Comparison of ENCODE assay signal across 2 cellular contexts in the genomic region with DNA sequence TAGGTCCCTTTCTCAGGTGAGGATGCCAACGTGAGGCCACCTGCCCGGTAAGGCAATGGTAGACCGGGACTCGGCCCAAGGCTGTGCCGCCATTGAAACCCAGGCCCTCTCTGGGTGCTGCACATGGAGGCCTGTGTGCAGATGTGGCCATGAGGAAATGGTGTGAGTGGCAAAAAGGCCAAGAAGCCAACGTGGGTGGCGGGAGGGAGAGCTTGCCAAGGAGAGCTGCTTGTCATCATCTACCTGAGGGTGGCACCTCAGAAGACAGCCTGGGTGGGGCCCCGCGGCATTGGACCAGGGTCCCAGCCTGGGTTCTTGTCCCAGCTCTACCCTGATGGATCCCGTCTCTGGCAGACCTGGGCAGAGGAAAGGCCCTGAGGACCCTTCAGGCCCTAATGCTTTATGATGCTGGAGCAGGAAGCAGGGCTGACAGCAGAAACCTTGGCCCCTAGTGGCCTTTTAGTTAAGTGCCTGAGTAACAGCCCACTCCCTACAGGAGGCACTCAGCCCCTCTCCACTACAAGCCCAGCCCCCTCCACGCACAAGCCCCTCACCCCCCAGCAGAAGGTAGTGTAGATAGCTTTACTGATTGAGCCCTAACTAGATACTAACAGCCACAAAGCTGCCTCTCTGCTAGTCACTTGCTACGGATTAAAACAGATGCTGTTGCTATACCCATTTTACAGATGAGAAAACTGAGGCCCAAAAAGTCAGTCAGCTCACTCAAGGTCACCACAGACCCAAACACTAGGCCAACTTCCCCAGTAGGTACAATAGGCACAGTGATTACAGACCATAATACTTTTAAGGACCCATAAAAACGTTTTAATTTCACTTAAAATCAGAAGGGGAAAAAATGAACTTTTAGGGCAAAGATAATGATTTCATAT.
TF ChIP-seq lines count a peak whose summit lies in the region.

No MANE protein-coding gene starts in this region.

TF ChIP-seq in WTC11, 78 proteins besides CTCF, POLR2A, EP300 and RAD21 (continued from another document):
- TF ChIP-seq SMAD3 (CRISPR knock-in tag; IDR thresholded peaks at IDR 0.05; ENCODE audit: borderline replicate concordance) = no peak
- TF ChIP-seq, protein P1, sequence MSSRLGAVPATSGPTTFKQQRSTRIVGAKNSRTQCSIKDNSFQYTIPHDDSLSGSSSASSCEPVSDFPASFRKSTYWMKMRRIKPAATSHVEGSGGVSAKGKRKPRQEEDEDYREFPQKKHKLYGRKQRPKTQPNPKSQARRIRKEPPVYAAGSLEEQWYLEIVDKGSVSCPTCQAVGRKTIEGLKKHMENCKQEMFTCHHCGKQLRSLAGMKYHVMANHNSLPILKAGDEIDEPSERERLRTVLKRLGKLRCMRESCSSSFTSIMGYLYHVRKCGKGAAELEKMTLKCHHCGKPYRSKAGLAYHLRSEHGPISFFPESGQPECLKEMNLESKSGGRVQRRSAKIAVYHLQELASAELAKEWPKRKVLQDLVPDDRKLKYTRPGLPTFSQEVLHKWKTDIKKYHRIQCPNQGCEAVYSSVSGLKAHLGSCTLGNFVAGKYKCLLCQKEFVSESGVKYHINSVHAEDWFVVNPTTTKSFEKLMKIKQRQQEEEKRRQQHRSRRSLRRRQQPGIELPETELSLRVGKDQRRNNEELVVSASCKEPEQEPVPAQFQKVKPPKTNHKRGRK (CRISPR knock-in tag; IDR thresholded peaks at IDR 0.05; ENCODE audit: borderline replicate concordance) = no peak

TF ChIP-seq in HepG2, 621 proteins besides CTCF, POLR2A, EP300 and RAD21 (continued from another document and continues in another):
- TF ChIP-seq MED8 (CRISPR knock-in tag; IDR thresholded peaks at IDR 0.05; ENCODE audit: insufficient replicate concordance) (peak; percentile 27), ZC3H4 (CRISPR knock-in tag; IDR thresholded peaks at IDR 0.05; ENCODE audit: borderline replicate concordance) (no peak), ZNF768 (CRISPR knock-in tag; IDR thresholded peaks at IDR 0.05) (peak; percentile 99), RCOR2 (CRISPR knock-in tag; IDR thresholded peaks at IDR 0.05) (peak; percentile 52; the same call in 1 of the 2 replicates), ZNF510 (CRISPR knock-in tag; IDR thresholded peaks at IDR 0.05; ENCODE audit: low read depth) (no peak), HDAC1 (CRISPR knock-in tag; IDR thresholded peaks at IDR 0.05) (0 out of 2 replicates have a peak, but pooled peaks have one; percentile 32), HIVEP1 (CRISPR knock-in tag; IDR thresholded peaks at IDR 0.05) (0 out of 2 replicates have a peak, but pooled peaks have one; percentile 40), NRL (CRISPR knock-in tag; IDR thresholded peaks at IDR 0.05; ENCODE audit: borderline replicate concordance) (0 out of 2 replicates have a peak, but pooled peaks have one; percentile 52), ZNF564 (CRISPR knock-in tag; IDR thresholded peaks at IDR 0.05) (no peak), ADNP (CRISPR knock-in tag; IDR thresholded peaks at IDR 0.05) (peak; percentile 90), NR2F1 (CRISPR knock-in tag; IDR thresholded peaks at IDR 0.05) (no peak), ZNF264 (CRISPR knock-in tag; IDR thresholded peaks at IDR 0.05) (no peak), GABPA (IDR thresholded peaks at IDR 0.05; ENCODE audit: low read depth, low read length) (no peak), GABPA (CRISPR knock-in tag; IDR thresholded peaks at IDR 0.05; ENCODE audit: low read depth) (no peak), ZBTB38 (CRISPR knock-in tag; IDR thresholded peaks at IDR 0.05) (0 out of 2 replicates have a peak, but pooled peaks have one; percentile 21), ZNF333 (CRISPR knock-in tag; IDR thresholded peaks at IDR 0.05; ENCODE audit: borderline replicate concordance) (0 out of 2 replicates have a peak, but pooled peaks have one; percentile 58), ZNF629 (CRISPR knock-in tag; conservative IDR thresholded peaks at IDR 0.05) (peak; percentile 99), NFE2L2 (IDR thresholded peaks at IDR 0.05; ENCODE audit: low read length) (no peak), NFKB2 (CRISPR knock-in tag; IDR thresholded peaks at IDR 0.05; ENCODE audit: borderline replicate concordance) (0 out of 2 replicates have a peak, but pooled peaks have one; percentile 21), ZNF558 (CRISPR knock-in tag; IDR thresholded peaks at IDR 0.05; ENCODE audit: borderline replicate concordance) (0 out of 2 replicates have a peak, but pooled peaks have one; percentile 35), POLR2AphosphoS2 (IDR thresholded peaks at IDR 0.05; ENCODE audit: low read depth, low read length) (no peak), RXRA (CRISPR knock-in tag; IDR thresholded peaks at IDR 0.05) (peak; percentile 19; the same call in 1 of the 2 replicates), ZNF547 (CRISPR knock-in tag; IDR thresholded peaks at IDR 0.05) (0 out of 2 replicates have a peak, but pooled peaks have one; percentile 20), ARHGAP35 (CRISPR knock-in tag; IDR thresholded peaks at IDR 0.05; ENCODE audit: borderline replicate concordance) (0 out of 2 replicates have a peak, but pooled peaks have one; percentile 22), NFIB (CRISPR knock-in tag; IDR thresholded peaks at IDR 0.05; ENCODE audit: borderline replicate concordance) (no peak), KDM1A (CRISPR knock-in tag; IDR thresholded peaks at IDR 0.05) (peak; percentile 83), ATM (IDR thresholded peaks at IDR 0.05; ENCODE audit: borderline replicate concordance) (no peak), CHD4 (IDR thresholded peaks at IDR 0.05; ENCODE audit: borderline replicate concordance, low read length) (peak; percentile 99), ZNF724P (CRISPR knock-in tag; IDR thresholded peaks at IDR 0.05; ENCODE audit: borderline replicate concordance) (no peak), NFE2L1 (CRISPR knock-in tag; IDR thresholded peaks at IDR 0.05; ENCODE audit: borderline replicate concordance) (no peak), ZNF225 (CRISPR knock-in tag; IDR thresholded peaks at IDR 0.05) (0 out of 2 replicates have a peak, but pooled peaks have one; percentile 53), NPAS2 (CRISPR knock-in tag; IDR thresholded peaks at IDR 0.05; ENCODE audit: borderline replicate concordance) (no peak), MBNL3 (CRISPR knock-in tag; conservative IDR thresholded peaks at IDR 0.05) (no peak), ZMYM3 (CRISPR knock-in tag; IDR thresholded peaks at IDR 0.05) (peak; percentile 95), ZBTB7A (CRISPR knock-in tag; IDR thresholded peaks at IDR 0.05) (no peak), MYC (CRISPR knock-in tag; IDR thresholded peaks at IDR 0.05; ENCODE audit: borderline replicate concordance) (0 out of 2 replicates have a peak, but pooled peaks have one; percentile 20), HOXA5 (CRISPR knock-in tag; IDR thresholded peaks at IDR 0.05) (no peak), ZNF615 (CRISPR knock-in tag; IDR thresholded peaks at IDR 0.05; ENCODE audit: borderline replicate concordance) (no peak), ZNF776 (CRISPR knock-in tag; IDR thresholded peaks at IDR 0.05) (peak; percentile 64; the same call in 1 of the 2 replicates), ZNF883 (CRISPR knock-in tag; IDR thresholded peaks at IDR 0.05; ENCODE audit: not compliant biosample characterization) (peak; percentile 27), POGZ (CRISPR knock-in tag; IDR thresholded peaks at IDR 0.05) (peak; percentile 44; the same call in 1 of the 2 replicates), RELA (CRISPR knock-in tag; IDR thresholded peaks at IDR 0.05) (no peak)
- TF ChIP-seq, protein P2, sequence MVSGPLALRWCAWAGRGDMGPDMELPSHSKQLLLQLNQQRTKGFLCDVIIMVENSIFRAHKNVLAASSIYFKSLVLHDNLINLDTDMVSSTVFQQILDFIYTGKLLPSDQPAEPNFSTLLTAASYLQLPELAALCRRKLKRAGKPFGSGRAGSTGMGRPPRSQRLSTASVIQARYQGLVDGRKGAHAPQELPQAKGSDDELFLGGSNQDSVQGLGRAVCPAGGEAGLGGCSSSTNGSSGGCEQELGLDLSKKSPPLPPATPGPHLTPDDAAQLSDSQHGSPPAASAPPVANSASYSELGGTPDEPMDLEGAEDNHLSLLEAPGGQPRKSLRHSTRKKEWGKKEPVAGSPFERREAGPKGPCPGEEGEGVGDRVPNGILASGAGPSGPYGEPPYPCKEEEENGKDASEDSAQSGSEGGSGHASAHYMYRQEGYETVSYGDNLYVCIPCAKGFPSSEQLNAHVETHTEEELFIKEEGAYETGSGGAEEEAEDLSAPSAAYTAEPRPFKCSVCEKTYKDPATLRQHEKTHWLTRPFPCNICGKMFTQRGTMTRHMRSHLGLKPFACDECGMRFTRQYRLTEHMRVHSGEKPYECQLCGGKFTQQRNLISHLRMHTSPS (CRISPR knock-in tag; IDR thresholded peaks at IDR 0.05; ENCODE audit: low read depth) = no peak
- TF ChIP-seq, protein P3, sequence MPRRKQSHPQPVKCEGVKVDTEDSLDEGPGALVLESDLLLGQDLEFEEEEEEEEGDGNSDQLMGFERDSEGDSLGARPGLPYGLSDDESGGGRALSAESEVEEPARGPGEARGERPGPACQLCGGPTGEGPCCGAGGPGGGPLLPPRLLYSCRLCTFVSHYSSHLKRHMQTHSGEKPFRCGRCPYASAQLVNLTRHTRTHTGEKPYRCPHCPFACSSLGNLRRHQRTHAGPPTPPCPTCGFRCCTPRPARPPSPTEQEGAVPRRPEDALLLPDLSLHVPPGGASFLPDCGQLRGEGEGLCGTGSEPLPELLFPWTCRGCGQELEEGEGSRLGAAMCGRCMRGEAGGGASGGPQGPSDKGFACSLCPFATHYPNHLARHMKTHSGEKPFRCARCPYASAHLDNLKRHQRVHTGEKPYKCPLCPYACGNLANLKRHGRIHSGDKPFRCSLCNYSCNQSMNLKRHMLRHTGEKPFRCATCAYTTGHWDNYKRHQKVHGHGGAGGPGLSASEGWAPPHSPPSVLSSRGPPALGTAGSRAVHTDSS (CRISPR knock-in tag; conservative IDR thresholded peaks at IDR 0.05) = no peak
- TF ChIP-seq, protein P4, sequence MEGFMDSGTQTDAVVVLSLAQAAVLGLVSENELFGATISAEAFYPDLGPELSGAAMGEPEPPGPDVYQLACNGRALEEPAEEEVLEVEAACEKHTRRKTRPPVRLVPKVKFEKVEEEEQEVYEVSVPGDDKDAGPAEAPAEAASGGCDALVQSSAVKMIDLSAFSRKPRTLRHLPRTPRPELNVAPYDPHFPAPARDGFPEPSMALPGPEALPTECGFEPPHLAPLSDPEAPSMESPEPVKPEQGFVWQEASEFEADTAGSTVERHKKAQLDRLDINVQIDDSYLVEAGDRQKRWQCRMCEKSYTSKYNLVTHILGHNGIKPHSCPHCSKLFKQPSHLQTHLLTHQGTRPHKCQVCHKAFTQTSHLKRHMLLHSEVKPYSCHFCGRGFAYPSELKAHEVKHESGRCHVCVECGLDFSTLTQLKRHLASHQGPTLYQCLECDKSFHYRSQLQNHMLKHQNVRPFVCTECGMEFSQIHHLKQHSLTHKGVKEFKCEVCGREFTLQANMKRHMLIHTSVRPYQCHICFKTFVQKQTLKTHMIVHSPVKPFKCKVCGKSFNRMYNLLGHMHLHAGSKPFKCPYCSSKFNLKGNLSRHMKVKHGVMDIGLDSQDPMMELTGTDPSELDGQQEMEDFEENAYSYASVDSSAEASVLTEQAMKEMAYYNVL (CRISPR knock-in tag; IDR thresholded peaks at IDR 0.05; ENCODE audit: borderline replicate concordance) = 0 out of 2 replicates have a peak, but pooled peaks have one; percentile 30
- TF ChIP-seq, protein P5, sequence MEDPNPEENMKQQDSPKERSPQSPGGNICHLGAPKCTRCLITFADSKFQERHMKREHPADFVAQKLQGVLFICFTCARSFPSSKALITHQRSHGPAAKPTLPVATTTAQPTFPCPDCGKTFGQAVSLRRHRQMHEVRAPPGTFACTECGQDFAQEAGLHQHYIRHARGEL (CRISPR knock-in tag; IDR thresholded peaks at IDR 0.05) = 0 out of 2 replicates have a peak, but pooled peaks have one; percentile 13
- TF ChIP-seq, protein P6, sequence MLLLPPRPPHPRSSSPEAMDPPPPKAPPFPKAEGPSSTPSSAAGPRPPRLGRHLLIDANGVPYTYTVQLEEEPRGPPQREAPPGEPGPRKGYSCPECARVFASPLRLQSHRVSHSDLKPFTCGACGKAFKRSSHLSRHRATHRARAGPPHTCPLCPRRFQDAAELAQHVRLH (CRISPR knock-in tag; IDR thresholded peaks at IDR 0.05; ENCODE audit: borderline replicate concordance, low read depth) = no peak
- TF ChIP-seq, protein P7, sequence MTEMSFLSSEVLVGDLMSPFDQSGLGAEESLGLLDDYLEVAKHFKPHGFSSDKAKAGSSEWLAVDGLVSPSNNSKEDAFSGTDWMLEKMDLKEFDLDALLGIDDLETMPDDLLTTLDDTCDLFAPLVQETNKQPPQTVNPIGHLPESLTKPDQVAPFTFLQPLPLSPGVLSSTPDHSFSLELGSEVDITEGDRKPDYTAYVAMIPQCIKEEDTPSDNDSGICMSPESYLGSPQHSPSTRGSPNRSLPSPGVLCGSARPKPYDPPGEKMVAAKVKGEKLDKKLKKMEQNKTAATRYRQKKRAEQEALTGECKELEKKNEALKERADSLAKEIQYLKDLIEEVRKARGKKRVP (CRISPR knock-in tag; IDR thresholded peaks at IDR 0.05) = no peak
- TF ChIP-seq, protein P8, sequence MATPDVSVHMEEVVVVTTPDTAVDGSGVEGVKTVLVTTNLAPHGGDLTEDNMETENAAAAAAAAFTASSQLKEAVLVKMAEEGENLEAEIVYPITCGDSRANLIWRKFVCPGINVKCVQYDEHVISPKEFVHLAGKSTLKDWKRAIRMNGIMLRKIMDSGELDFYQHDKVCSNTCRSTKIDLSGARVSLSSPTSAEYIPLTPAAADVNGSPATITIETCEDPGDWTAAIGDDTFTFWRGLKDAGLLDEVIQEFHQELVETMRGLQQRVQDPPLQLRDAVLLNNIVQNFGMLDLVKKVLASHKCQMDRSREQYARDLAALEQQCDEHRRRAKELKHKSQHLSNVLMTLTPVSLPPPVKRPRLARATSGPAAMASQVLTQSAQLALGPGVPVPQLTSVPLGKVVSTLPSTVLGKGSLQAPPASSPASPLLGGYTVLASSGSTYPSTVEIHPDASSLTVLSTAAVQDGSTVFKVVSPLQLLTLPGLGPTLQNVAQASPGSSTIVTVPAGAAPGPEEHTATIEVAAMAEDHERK (CRISPR knock-in tag; IDR thresholded peaks at IDR 0.05; ENCODE audit: low read depth) = no peak
- TF ChIP-seq, protein P9, sequence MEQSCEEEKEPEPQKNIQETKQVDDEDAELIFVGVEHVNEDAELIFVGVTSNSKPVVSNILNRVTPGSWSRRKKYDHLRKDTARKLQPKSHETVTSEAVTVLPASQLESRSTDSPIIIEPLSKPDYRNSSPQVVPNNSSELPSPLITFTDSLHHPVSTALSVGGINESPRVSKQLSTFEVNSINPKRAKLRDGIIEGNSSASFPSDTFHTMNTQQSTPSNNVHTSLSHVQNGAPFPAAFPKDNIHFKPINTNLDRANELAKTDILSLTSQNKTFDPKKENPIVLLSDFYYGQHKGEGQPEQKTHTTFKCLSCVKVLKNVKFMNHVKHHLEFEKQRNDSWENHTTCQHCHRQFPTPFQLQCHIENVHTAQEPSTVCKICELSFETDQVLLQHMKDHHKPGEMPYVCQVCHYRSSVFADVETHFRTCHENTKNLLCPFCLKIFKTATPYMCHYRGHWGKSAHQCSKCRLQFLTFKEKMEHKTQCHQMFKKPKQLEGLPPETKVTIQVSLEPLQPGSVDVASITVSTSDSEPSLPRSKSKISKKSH (CRISPR knock-in tag; IDR thresholded peaks at IDR 0.05; ENCODE audit: borderline replicate concordance) = 0 out of 2 replicates have a peak, but pooled peaks have one; percentile 28
- TF ChIP-seq, protein P10, sequence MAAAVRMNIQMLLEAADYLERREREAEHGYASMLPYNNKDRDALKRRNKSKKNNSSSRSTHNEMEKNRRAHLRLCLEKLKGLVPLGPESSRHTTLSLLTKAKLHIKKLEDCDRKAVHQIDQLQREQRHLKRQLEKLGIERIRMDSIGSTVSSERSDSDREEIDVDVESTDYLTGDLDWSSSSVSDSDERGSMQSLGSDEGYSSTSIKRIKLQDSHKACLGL (CRISPR knock-in tag; IDR thresholded peaks at IDR 0.05) = peak; percentile 68; the same call in 1 of the 2 replicates
